Comparison of ENCODE assay signal across 26 cellular contexts in genomic region chr11:128047026-128047425, GRCh38.
"Had no signal": no experiment of that assay in that cellular context is flagged by ENCODE, and none has a peak within 500 bp of the region (broad histone marks: within the 10 kb centered on the region; RNA-seq: fewer than 3 reads in every experiment).

No MANE protein-coding gene starts in this region.

- H3K36me3 ChIP-seq: ascending aorta, cardiac muscle cell, Peyer's patch, SJCRH30 had no signal

- H3K27me3 ChIP-seq: ascending aorta, body of pancreas, cardiac muscle cell, Peyer's patch, SJCRH30 had no signal

- H3K27ac ChIP-seq: body of pancreas, cardiac muscle cell, Peyer's patch, RWPE1, SJCRH30 had no signal

- H3K27me3 Mint-ChIP-seq: activated CD8-positive, alpha-beta T cell treated with anti-CD3 and anti-CD28 coated beads for 36 hours; activated naive CD8-positive, alpha-beta T cell treated with anti-CD3 and anti-CD28 coated beads, Interleukin-2, amount 50 U/mL, for 24 hours; activated T-cell treated with anti-CD3 and anti-CD28 coated beads, Interleukin-2, amount 50 U/mL, for 24 hours had no signal

- H3K9ac ChIP-seq: SK-N-SH had no signal

- H3K27ac Mint-ChIP-seq: activated CD8-positive, alpha-beta T cell treated with anti-CD3 and anti-CD28 coated beads for 36 hours; activated naive CD8-positive, alpha-beta T cell treated with anti-CD3 and anti-CD28 coated beads, Interleukin-2, amount 50 U/mL, for 24 hours; activated T-cell treated with anti-CD3 and anti-CD28 coated beads, Interleukin-2, amount 50 U/mL, for 24 hours; T-helper 1 cell treated with Interleukin-12 subunit alpha and Interleukin-12 subunit beta and Interleukin-4 antibody, amounts not matched to agents 30 μg/mL and 1 μg/mL, for 36 hours; WTC11 had no signal

- H3K9me3 Mint-ChIP-seq: T-helper 1 cell treated with Interleukin-12 subunit alpha and Interleukin-12 subunit beta and Interleukin-4 antibody, amounts not matched to agents 30 μg/mL and 1 μg/mL, for 36 hours; WTC11 had no signal

- H3K9me3 ChIP-seq: ascending aorta, body of pancreas, Peyer's patch, SJCRH30, SK-N-SH had no signal

- H3K9me2 ChIP-seq: SK-N-SH had no signal

- H3K4me1 ChIP-seq: ascending aorta, body of pancreas, Peyer's patch had no signal

- DNase-seq: activated CD8-positive, alpha-beta memory T cell treated with anti-CD3 and anti-CD28 coated beads, Interleukin-2, amount 50 U/mL, for 4 hours; activated CD8-positive, alpha-beta T cell treated with anti-CD3 and anti-CD28 coated beads for 36 hours; activated gamma-delta T cell treated with Interleukin-2 at 50 U/mL for 16 hours; activated naive CD4-positive, alpha-beta T cell treated with anti-CD3 and anti-CD28 coated beads, Interleukin-2, amount 50 U/mL, for 16 hours; activated naive CD8-positive, alpha-beta T cell treated with anti-CD3 and anti-CD28 coated beads, Interleukin-2, amount 50 U/mL, for 24 hours; activated T-cell treated with anti-CD3 and anti-CD28 coated beads, Interleukin-2, amount 50 U/mL, for 24 hours; amniotic stem cell; body of pancreas; cerebellar nuclear complex; MM.1S; NCI-H1105; NCI-H1436; NCI-H1694 treated with DMSO at 0.1 percent for 48 hours; NCI-H2029 treated with DMSO at 0.1 percent for 48 hours; NCI-H446; NCI-H524; Peyer's patch; Right ventricle myocardium superior; SJCRH30; SK-N-SH; T-helper 9 cell had no signal

- H3K36me3 Mint-ChIP-seq: WTC11 had no signal

- H3K4me2 ChIP-seq: SK-N-SH had no signal

- H3K4me3 ChIP-seq: ascending aorta, body of pancreas, cardiac muscle cell, Peyer's patch, SJCRH30 had no signal

- H3K4me3 Mint-ChIP-seq: activated CD8-positive, alpha-beta T cell treated with anti-CD3 and anti-CD28 coated beads for 36 hours; activated naive CD8-positive, alpha-beta T cell treated with anti-CD3 and anti-CD28 coated beads, Interleukin-2, amount 50 U/mL, for 24 hours; activated T-cell treated with anti-CD3 and anti-CD28 coated beads, Interleukin-2, amount 50 U/mL, for 24 hours; T-helper 1 cell treated with Interleukin-12 subunit alpha and Interleukin-12 subunit beta and Interleukin-4 antibody, amounts not matched to agents 30 μg/mL and 1 μg/mL, for 36 hours; WTC11 had no signal
